In the genomic region with DNA sequence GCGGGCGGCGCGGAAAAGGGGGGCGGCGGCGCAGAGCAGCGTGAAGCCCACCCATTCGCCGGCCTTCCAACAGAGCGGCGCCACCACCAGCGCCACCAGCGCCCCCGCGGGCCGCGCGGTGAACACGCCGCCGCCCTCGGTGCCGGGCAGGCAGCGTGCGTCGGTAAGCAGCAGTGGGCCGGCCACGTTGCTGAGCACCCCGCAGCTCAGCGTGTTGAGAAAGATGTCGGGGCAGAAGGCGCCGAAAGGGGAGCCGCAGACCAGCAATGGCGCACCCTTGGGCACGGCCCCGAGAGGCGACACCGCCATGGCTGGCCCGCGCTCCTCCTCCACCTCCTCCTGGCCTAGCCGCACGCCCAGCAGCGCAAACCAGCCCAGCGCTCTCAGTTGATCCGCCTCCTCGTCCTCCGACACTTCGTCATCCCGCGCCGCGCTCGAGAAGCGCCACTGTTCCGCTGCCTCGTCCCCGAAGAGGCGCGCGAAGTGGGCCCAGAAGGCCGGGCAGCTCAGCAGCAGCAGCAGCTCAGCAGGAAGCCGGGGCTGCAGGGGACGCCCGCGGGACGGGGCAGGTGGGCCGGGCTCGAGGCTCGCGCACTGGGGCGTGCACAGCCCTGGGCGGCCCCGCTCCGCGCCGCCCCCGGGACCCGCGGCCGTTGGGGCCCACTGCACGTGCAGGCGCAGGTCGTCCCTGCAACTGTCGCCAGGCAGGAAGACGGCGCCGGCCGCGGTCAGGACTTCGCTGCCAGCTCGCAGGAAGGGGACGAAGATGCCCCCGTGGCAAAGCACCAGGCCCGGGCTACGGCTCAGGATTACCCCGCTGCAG, we compare ENCODE assay signal across 8 cellular contexts. TPM values are rescaled to one million over a fixed set of nuclear protein-coding genes. Genes with fewer than 3 reads are reported as not detected.
A peak's percentile ranks its signal among the peaks of the same experiment; 100 is the strongest.
DNase-seq lines count a peak whose midpoint lies in the region; ATAC-seq lines count a peak whose summit lies in the region.

No MANE protein-coding gene starts in this region.

- peak; percentile 42 for ATAC-seq in GM18858 (IDR thresholded peaks at IDR 0.05; ENCODE audit: unreplicated experiment)
- ATAC-seq in HG03064 (IDR thresholded peaks at IDR 0.05; ENCODE audit: low read depth, unreplicated experiment), result peak; percentile 42

- no peaks in the 10 kb centered on the region for H3K9me3 ChIP-seq in endocrine pancreas (ENCODE audit: control insufficient read depth, low read length)
- H3K9me3 ChIP-seq in mesodermal cell (ENCODE audit: control insufficient read depth, low read length), result no peaks in the 10 kb centered on the region

- DNase-seq in ACHN, result peak; percentile 71
- DNase-seq in NCI-H510A (lab: John Stamatoyannopoulos, UW), result peak; percentile 27
- peak; percentile 43 to 46 for DNase-seq in activated CD8-positive, alpha-beta memory T cell treated with anti-CD3 and anti-CD28 coated beads for 4 hours (ENCODE audit: low read depth in 2 of 2)
- peak; percentile 49 to 60 for DNase-seq in stimulated activated CD8-positive, alpha-beta memory T cell treated with anti-CD3 and anti-CD28 coated beads, Interleukin-15, amount 100 ng/mL, for 4 hours (ENCODE audit: low read depth in 2 of 2)

- peak overlapping the region; percentile 98 for H3K27ac ChIP-seq in mesodermal cell (ENCODE audit: low read depth, low read length, severe bottlenecking)

- in situ Hi-C loops in ACHN (cut with HindIII; ENCODE audit: low pct_ligation_motif_present, low pct_unique_long_range_greater_than_20kb, low sequenced_read_pairs), result no loop called here

- H3K36me3 ChIP-seq in endocrine pancreas (ENCODE audit: control insufficient read depth, insufficient read depth, low read length) (no peaks in the 10 kb centered on the region), mesodermal cell (ENCODE audit: control insufficient read depth, insufficient read depth, low read length) (peaks cover 28% of the 10 kb centered on the region)

- H3K4me3 ChIP-seq in endocrine pancreas (ENCODE audit: control insufficient read depth, insufficient read depth, low read length) (no peak overlapping the region), mesodermal cell (ENCODE audit: extremely low read depth, insufficient read depth, low read length, poor library complexity, severe bottlenecking) (peak overlapping the region; percentile 56)

- H3K27me3 ChIP-seq in endocrine pancreas (ENCODE audit: control insufficient read depth, insufficient read depth, low read length), result no peaks in the 10 kb centered on the region

- H3K9ac ChIP-seq in endocrine pancreas (ENCODE audit: control insufficient read depth, insufficient read depth, low read length), result peak overlapping the region; percentile 74

- H3K4me1 ChIP-seq in endocrine pancreas (ENCODE audit: control insufficient read depth, insufficient read depth, low read length) (no peaks in the 10 kb centered on the region), mesodermal cell (ENCODE audit: control insufficient read depth, insufficient read depth, low read length, poor library complexity, severe bottlenecking) (peaks cover 11% of the 10 kb centered on the region)

- WGBS in mesodermal cell (ENCODE audit: insufficient coverage in 2 of 2), 2 experiments, result 0 to 1% methylated on average over 77 to 93 of the region's 98 CpGs

RNA-seq across cellular contexts. Expression of a gene that starts 0.6 kb away (rescaled TPM):
- 3.6 TPM for polyA plus RNA-seq in mesodermal cell (2013, experiment 1 of 2)
- polyA plus RNA-seq in mesodermal cell (2013, experiment 2 of 2), result 4.9 TPM

RNA-seq across cellular contexts. Expression of a gene that starts 13.3 kb away (rescaled TPM):
- polyA plus RNA-seq in mesodermal cell (2013, experiment 1 of 2), result 0.77 TPM
- 0.71 TPM for polyA plus RNA-seq in mesodermal cell (2013, experiment 2 of 2)

RNA-seq across cellular contexts. Expression of a gene that starts 24.4 kb away (rescaled TPM):
- polyA plus RNA-seq in mesodermal cell (2013, experiment 1 of 2), result 72.7 TPM
- 64.1 TPM for polyA plus RNA-seq in mesodermal cell (2013, experiment 2 of 2)
